ENCODE assay signal across 8 cellular contexts in genomic region chr12:122875590-122876220, GRCh38.
DNase-seq lines count a peak whose midpoint lies in the region; ATAC-seq lines count a peak whose summit lies in the region.

No MANE protein-coding gene starts in this region.

- peak overlapping the region; percentile 57 for H3K4me3 Mint-ChIP-seq in activated naive CD8-positive, alpha-beta T cell

- no peaks in the 10 kb centered on the region for H3K27me3 Mint-ChIP-seq in activated naive CD8-positive, alpha-beta T cell

- H3K4me1 Mint-ChIP-seq in activated naive CD8-positive, alpha-beta T cell (ENCODE audit: low read depth): peaks cover 93% of the 10 kb centered on the region

- peak; percentile 46 for DNase-seq in AG08395 (ENCODE audit: low spot score)
- DNase-seq in DMS114 treated with DMSO at 0.1 percent for 48 hours (lab: John Stamatoyannopoulos, UW; ENCODE audit: unreplicated experiment): no peak
- no peak for DNase-seq in NCI-H1105 treated with DMSO at 0.1 percent for 48 hours (lab: John Stamatoyannopoulos, UW)
- no peak for DNase-seq in NCI-H774 (lab: John Stamatoyannopoulos, UW)
- no peak for DNase-seq in KG1 (lab: John Stamatoyannopoulos, UW)

- H3K36me3 Mint-ChIP-seq in activated naive CD8-positive, alpha-beta T cell: peaks cover 8% of the 10 kb centered on the region

- H3K27ac Mint-ChIP-seq in activated naive CD8-positive, alpha-beta T cell: peak overlapping the region; percentile 64

- no peaks in the 10 kb centered on the region for H3K9me3 Mint-ChIP-seq in activated naive CD8-positive, alpha-beta T cell (ENCODE audit: low read depth)

- ATAC-seq in GM18907 (IDR thresholded peaks at IDR 0.05; ENCODE audit: unreplicated experiment) (peak; percentile 69), HG03066 (IDR thresholded peaks at IDR 0.05; ENCODE audit: low read depth, unreplicated experiment) (peak; percentile 66)
